Comparison of ENCODE assay signal across 17 cellular contexts in the genomic region with DNA sequence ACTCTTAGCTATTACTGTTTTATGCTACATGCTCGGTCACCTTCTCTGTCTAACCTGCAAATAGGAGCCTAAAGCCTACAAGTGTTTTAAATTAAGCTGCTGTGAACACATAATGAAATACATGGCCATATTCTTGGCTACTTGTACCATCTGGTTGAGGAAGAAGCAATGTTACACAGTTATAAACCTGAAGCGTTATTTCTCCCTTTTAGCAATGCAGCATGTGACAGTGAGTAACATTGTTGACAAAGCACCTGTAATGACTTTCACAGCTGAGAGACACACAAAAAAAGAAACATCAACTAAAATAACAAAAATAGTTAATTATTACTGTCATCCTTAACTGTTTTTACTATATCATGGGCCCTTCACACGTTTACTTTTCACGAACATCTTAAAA.
DNase-seq lines count a peak whose midpoint lies in the region; ATAC-seq and TF ChIP-seq lines count a peak whose summit lies in the region.
"Had no signal": no experiment of that assay in that cellular context is flagged by ENCODE, and none has a peak within 500 bp of the region (broad histone marks: within the 10 kb centered on the region; RNA-seq: fewer than 3 reads in every experiment).

No MANE protein-coding gene starts in this region.

- H3K9ac ChIP-seq in DND-41 (ENCODE audit: low read depth, low read length) (no peak overlapping the region), H9 (ENCODE audit: extremely low read depth, insufficient read length, low read length) (no peak overlapping the region)

- H2BK20ac ChIP-seq in H9 (ENCODE audit: low read depth, low read length, poor library complexity, severe bottlenecking) = no peak overlapping the region

- H2AK5ac ChIP-seq in H9 (ENCODE audit: insufficient read length, low read length) = no peak overlapping the region

- H3K9me3 ChIP-seq in DND-41 (ENCODE audit: insufficient read depth, low read length, severe bottlenecking) (no peaks in the 10 kb centered on the region), hepatocyte (ENCODE audit: low read depth) (no peaks in the 10 kb centered on the region), thyroid gland (no peaks in the 10 kb centered on the region), H9 (ENCODE audit: control insufficient read depth, low read depth, low read length) (no peaks in the 10 kb centered on the region)
- H3K9me3 ChIP-seq: BE2C, HAP-1 had no signal

- no peak overlapping the region for H2BK12ac ChIP-seq in H9 (ENCODE audit: insufficient read length, low read depth, low read length)

- no peak overlapping the region for H3K18ac ChIP-seq in H9 (ENCODE audit: insufficient read length, low read depth, low read length)

- TF ChIP-seq POLR2A in thyroid gland (IDR thresholded peaks at IDR 0.05) = no peak

- peaks cover 7% of the 10 kb centered on the region in 2 experiments for H3K4me1 Mint-ChIP-seq in H9
- H3K4me1 Mint-ChIP-seq: CD4-positive, CD25-positive, alpha-beta regulatory T cell; CD8-positive, alpha-beta memory T cell had no signal

- no peak overlapping the region for H3T11ph ChIP-seq in H9 (ENCODE audit: low read length)

- TF ChIP-seq CTCF in DND-41 (IDR thresholded peaks at IDR 0.05; ENCODE audit: borderline replicate concordance, extremely low read depth, low read length, poor library complexity, severe bottlenecking) (no peak), hepatocyte (IDR thresholded peaks at IDR 0.05; ENCODE audit: poor library complexity) (no peak), thyroid gland (IDR thresholded peaks at IDR 0.05) (no peak), H9 (conservative IDR thresholded peaks at IDR 0.05) (no peak)

- no peak overlapping the region for H3K4me3 Mint-ChIP-seq in H9
- H3K4me3 Mint-ChIP-seq: CD4-positive, CD25-positive, alpha-beta regulatory T cell; CD8-positive, alpha-beta memory T cell had no signal

- peak overlapping the region; percentile 54 for H3K27ac ChIP-seq in DND-41 (ENCODE audit: low read length)
- peak overlapping the region; percentile 63 for H3K27ac ChIP-seq in hepatocyte
- H3K27ac ChIP-seq in thyroid gland = no peak overlapping the region
- H3K27ac ChIP-seq in H9 (ENCODE audit: insufficient read length, low read depth, low read length) = no peak overlapping the region
- H3K27ac ChIP-seq: HL-60 had no signal

- H3K27me3 Mint-ChIP-seq in H9 (ENCODE audit: low read depth) = no peaks in the 10 kb centered on the region; the same call in none of the 2 replicates

- H4K91ac ChIP-seq in H9 (ENCODE audit: insufficient read length, low read depth, low read length) = no peak overlapping the region

- no peaks in the 10 kb centered on the region for H3K9me3 Mint-ChIP-seq in H9
- H3K9me3 Mint-ChIP-seq: CD8-positive, alpha-beta memory T cell had no signal

- no peak overlapping the region for H4K8ac ChIP-seq in H9 (replicated peaks; ENCODE audit: insufficient read length, low read depth, low read length)

- H2BK5ac ChIP-seq in H9 (ENCODE audit: insufficient read length, low read length) = no peak overlapping the region

- no peak overlapping the region for H3K14ac ChIP-seq in H9 (ENCODE audit: insufficient read depth, low read length)

- DNase-seq in Caki2 (ENCODE audit: low read depth) (peak; percentile 22), DND-41 (no peak), hepatocyte (ENCODE audit: low spot score) (peak; percentile 24), renal cortical epithelial cell (ENCODE audit: low read depth) (peak; percentile 38), thyroid gland (no peak), H9 (no peak)
- DNase-seq: BE2C; C1 segment of cervical spinal cord; CD4-positive, CD25-positive, alpha-beta regulatory T cell; CD8-positive, alpha-beta memory T cell; COR-L47; EL; GOT3 had no signal

- H4K20me1 ChIP-seq in DND-41 (ENCODE audit: insufficient read depth, low read length) (no peaks in the 10 kb centered on the region; the same call in 1 of the 2 replicates), hepatocyte (ENCODE audit: insufficient read depth, poor library complexity, severe bottlenecking) (no peaks in the 10 kb centered on the region), H9 (ENCODE audit: control insufficient read depth, insufficient read depth, insufficient read length) (no peaks in the 10 kb centered on the region)

- WGBS in hepatocyte (ENCODE audit: low lambda C conversion rate, missing lambda C conversion rate) = 64% methylated on average over 4 of the region's 4 CpGs
- WGBS in thyroid gland, 2 donors = 69 to 74% methylated on average over 4 of the region's 4 CpGs
- no CpG with 5 or more reads among the region's 4 CpGs for WGBS in H9 (ENCODE audit: extremely low coverage, insufficient read length, low lambda C conversion rate)

- H3K4me2 ChIP-seq in DND-41 (ENCODE audit: insufficient read depth, low read length) (no peak overlapping the region), hepatocyte (peak overlapping the region; percentile 39), H9 (ENCODE audit: insufficient read depth, insufficient read length, low read length) (no peak overlapping the region)

- H2BK120ac ChIP-seq in H9 (ENCODE audit: low read depth, low read length, poor library complexity, severe bottlenecking) = no peak overlapping the region

- no peak overlapping the region for H3K23ac ChIP-seq in H9 (ENCODE audit: insufficient read length, low read depth, low read length)

- H3K56ac ChIP-seq in H9 (ENCODE audit: insufficient read length, low read depth, low read length) = no peak overlapping the region

- H3K79me2 ChIP-seq in DND-41 (ENCODE audit: insufficient read depth, low read length) = peaks cover 8% of the 10 kb centered on the region
- no peaks in the 10 kb centered on the region for H3K79me2 ChIP-seq in hepatocyte
- H3K79me2 ChIP-seq in H9 (ENCODE audit: insufficient read depth, low read length) = no peaks in the 10 kb centered on the region

- H3K9me2 ChIP-seq in hepatocyte (replicated peaks; ENCODE audit: insufficient read depth) = no peaks in the 10 kb centered on the region

- no peak overlapping the region for H3K27ac Mint-ChIP-seq in H9
- H3K27ac Mint-ChIP-seq: CD4-positive, CD25-positive, alpha-beta regulatory T cell; CD8-positive, alpha-beta memory T cell had no signal

- H3K4me1 ChIP-seq in DND-41 (ENCODE audit: insufficient read depth, low read length) (no peaks in the 10 kb centered on the region), hepatocyte (ENCODE audit: insufficient read depth) (no peaks in the 10 kb centered on the region), thyroid gland (no peaks in the 10 kb centered on the region), H9 (ENCODE audit: insufficient read depth, low read length) (no peaks in the 10 kb centered on the region)
- H3K4me1 ChIP-seq: BE2C, HAP-1 had no signal

- no peaks in the 10 kb centered on the region for H3K23me2 ChIP-seq in H9 (ENCODE audit: insufficient read length, low read depth, low read length, poor library complexity, severe bottlenecking)

- H2BK15ac ChIP-seq in H9 (ENCODE audit: low read depth, low read length) = no peak overlapping the region

- no peaks in the 10 kb centered on the region for H3K79me1 ChIP-seq in H9 (ENCODE audit: insufficient read depth, low read depth, low read length, poor library complexity, severe bottlenecking)

- no peaks in the 10 kb centered on the region for H3K36me3 Mint-ChIP-seq in H9 (ENCODE audit: insufficient read depth in 1 of 3, low read depth in 3 of 3)
- H3K36me3 Mint-ChIP-seq: CD4-positive, CD25-positive, alpha-beta regulatory T cell; CD8-positive, alpha-beta memory T cell had no signal

- H3K4me3 ChIP-seq in DND-41 (ENCODE audit: low read depth in 1 of 2, low read length in 2 of 2) = no peak overlapping the region
- no peak overlapping the region for H3K4me3 ChIP-seq in hepatocyte
- no peak overlapping the region for H3K4me3 ChIP-seq in thyroid gland (replicated peaks in 1 of 3)
- H3K4me3 ChIP-seq: GM12878, HAP-1 had no signal

- ATAC-seq in DND-41 (ENCODE audit: insufficient read depth, low read depth) (no peak), HG02763 (IDR thresholded peaks at IDR 0.05; ENCODE audit: unreplicated experiment) (no peak)
- ATAC-seq: GM12878 had no signal

- H3K27me3 ChIP-seq in DND-41 (ENCODE audit: insufficient read depth, low read length, poor library complexity) (no peaks in the 10 kb centered on the region), hepatocyte (peaks cover 4% of the 10 kb centered on the region), thyroid gland (no peaks in the 10 kb centered on the region), H9 (ENCODE audit: insufficient read depth, low read length) (no peaks in the 10 kb centered on the region)
- H3K27me3 ChIP-seq: BE2C had no signal

- intact Hi-C loops in thyroid gland (cut with DNase I) = no loop called here

- in situ Hi-C loops in Caki2 (cut with HindIII; ENCODE audit: low pct_unique_long_range_greater_than_20kb, low sequenced_read_pairs) = no loop called here

- H2AFZ ChIP-seq in DND-41 (ENCODE audit: low read depth, low read length) (no peak overlapping the region), hepatocyte (no peak overlapping the region), H9 (ENCODE audit: low read length) (no peak overlapping the region)

- H3K4ac ChIP-seq in H9 (ENCODE audit: low read depth, low read length) = no peak overlapping the region

- H3K36me3 ChIP-seq in DND-41 (ENCODE audit: insufficient read depth, low read length) (peaks cover 94% of the 10 kb centered on the region), hepatocyte (replicated peaks; ENCODE audit: insufficient read depth, low read depth) (no peaks in the 10 kb centered on the region), thyroid gland (no peaks in the 10 kb centered on the region)
- H3K36me3 ChIP-seq: BE2C, HAP-1 had no signal

- H4K5ac ChIP-seq in H9 (ENCODE audit: insufficient read length, low read depth, low read length) = no peak overlapping the region

Comparison
In these comparisons a context has a peak if more than half of its experiments do, and no peak if none do; other contexts are left out.
1. DNase-seq: peak in Caki2 (single experiment), hepatocyte (single experiment) and renal cortical epithelial cell (single experiment); none in DND-41 (single experiment), thyroid gland (0 of 2) and H9 (single experiment).
2. H3K27ac ChIP-seq: peak in DND-41 (single experiment) and hepatocyte (single experiment); none in thyroid gland (0 of 3) and H9 (single experiment).